9 cellular contexts compared by ENCODE assay signal in the genomic region with DNA sequence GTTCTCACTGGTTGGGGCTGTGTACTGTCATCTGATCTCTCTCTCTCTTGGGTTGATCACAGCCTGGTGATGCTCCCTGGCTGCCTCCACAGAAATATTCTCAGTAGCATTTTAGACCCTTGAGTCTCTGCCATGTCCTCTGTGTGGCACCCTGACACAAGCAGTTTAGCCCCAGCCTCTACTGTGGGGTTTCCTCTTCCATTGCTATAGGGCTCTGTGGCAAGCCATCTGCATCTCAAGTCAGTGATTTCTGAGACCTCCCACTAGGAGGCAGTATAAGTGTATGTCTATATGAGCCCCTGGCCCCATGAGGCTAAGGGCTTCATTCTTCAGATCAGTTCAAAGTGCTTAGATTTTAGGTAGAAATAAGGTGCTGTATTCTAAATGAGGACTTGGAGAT. TPM values are rescaled to one million over a fixed set of nuclear protein-coding genes. Genes with fewer than 3 reads are reported as not detected.
DNase-seq lines count a peak whose midpoint lies in the region; ATAC-seq and TF ChIP-seq lines count a peak whose summit lies in the region.
"Had no signal": no experiment of that assay in that cellular context is flagged by ENCODE, and none has a peak within 500 bp of the region (broad histone marks: within the 10 kb centered on the region; RNA-seq: fewer than 3 reads in every experiment).

No MANE protein-coding gene starts in this region.

- BruUV-seq in Caco-2 (replicated peaks; lab: Mats Ljungman, UMichigan), result no TSS peak

- no peaks in the 10 kb centered on the region for H3K9me3 Mint-ChIP-seq in Caco-2 (ENCODE audit: unreplicated experiment)
- no peaks in the 10 kb centered on the region for H3K9me3 Mint-ChIP-seq in CD8-positive, alpha-beta memory T cell
- H3K9me3 Mint-ChIP-seq in HFFc6, result peaks cover 18% of the 10 kb centered on the region
- H3K9me3 Mint-ChIP-seq: dendritic cell treated with granulocyte-macrophage colony-stimulating factor and Interleukin-4, amounts not matched to agents 40 ng/mL and 50 ng/mL, for 4 days had no signal

- H3K27me3 ChIP-seq in Caco-2 (replicated peaks; ENCODE audit: control insufficient read depth, insufficient read depth, low read length) (no peaks in the 10 kb centered on the region; the same call in 1 of the 2 replicates), iPS DF 6.9 (ENCODE audit: control insufficient read depth, insufficient read depth, low read length) (no peaks in the 10 kb centered on the region)
- H3K27me3 ChIP-seq in CD8-positive, alpha-beta memory T cell (ENCODE audit: insufficient read depth, low read length, poor library complexity, severe bottlenecking), result no peaks in the 10 kb centered on the region

- H3K27ac Mint-ChIP-seq in Caco-2 (ENCODE audit: unreplicated experiment) (no peak overlapping the region), HFFc6 (no peak overlapping the region)
- H3K27ac Mint-ChIP-seq in CD8-positive, alpha-beta memory T cell, result no peak overlapping the region
- H3K27ac Mint-ChIP-seq: dendritic cell treated with granulocyte-macrophage colony-stimulating factor and Interleukin-4, amounts not matched to agents 40 ng/mL and 50 ng/mL, for 4 days had no signal

- in situ Hi-C loops in SK-MEL-5 (cut with HindIII; ENCODE audit: low pct_unique_long_range_greater_than_20kb, low sequenced_read_pairs), result no loop called here

- intact Hi-C loops in Caco-2 (cut with micrococcal nuclease; ENCODE audit: unreplicated experiment), result loop anchor here (1.0 to 5.0 kb wide), 2 partner anchors 262 to 382 kb away; no protein-coding TSS in a partner anchor

- H3K4me1 ChIP-seq in Caco-2 (no peaks in the 10 kb centered on the region), iPS DF 6.9 (ENCODE audit: control insufficient read depth, insufficient read depth, low read length) (no peaks in the 10 kb centered on the region)
- H3K4me1 ChIP-seq in CD8-positive, alpha-beta memory T cell (ENCODE audit: insufficient read depth, low read length), result no peaks in the 10 kb centered on the region

- H3K4me3 Mint-ChIP-seq in Caco-2 (ENCODE audit: unreplicated experiment) (no peak overlapping the region), HFFc6 (no peak overlapping the region)
- H3K4me3 Mint-ChIP-seq in CD8-positive, alpha-beta memory T cell, result no peak overlapping the region
- H3K4me3 Mint-ChIP-seq: dendritic cell treated with granulocyte-macrophage colony-stimulating factor and Interleukin-4, amounts not matched to agents 40 ng/mL and 50 ng/mL, for 4 days had no signal

- H3K4me1 Mint-ChIP-seq in Caco-2 (ENCODE audit: low read depth, unreplicated experiment), result no peaks in the 10 kb centered on the region
- H3K4me1 Mint-ChIP-seq in CD8-positive, alpha-beta memory T cell, result no peaks in the 10 kb centered on the region
- H3K4me1 Mint-ChIP-seq in HFFc6 (ENCODE audit: low read depth), result no peaks in the 10 kb centered on the region

- no peaks in the 10 kb centered on the region for H3K36me3 Mint-ChIP-seq in Caco-2 (ENCODE audit: insufficient read depth, unreplicated experiment)
- H3K36me3 Mint-ChIP-seq in CD8-positive, alpha-beta memory T cell, result no peaks in the 10 kb centered on the region
- H3K36me3 Mint-ChIP-seq in HFFc6 (ENCODE audit: low read depth), result no peaks in the 10 kb centered on the region

- peak; percentile 38 to 45 for TF ChIP-seq CTCF in Caco-2 (IDR thresholded peaks at IDR 0.05; ENCODE audit: insufficient read depth in 1 of 2, low read depth in 1 of 2, low read length in 1 of 2, severe bottlenecking in 1 of 2, unreplicated experiment in 1 of 2)
- peak; percentile 49; the same call in 1 of the 2 replicates for TF ChIP-seq CTCF in LNCAP (IDR thresholded peaks at IDR 0.05)
- no peak for TF ChIP-seq CTCF in HFFc6 (IDR thresholded peaks at IDR 0.05)

- H3K4me3 ChIP-seq in Caco-2 (ENCODE audit: low read depth, low read length), result no peak overlapping the region
- H3K4me3 ChIP-seq in iPS DF 6.9 (ENCODE audit: low read length), result no peak overlapping the region
- no peak overlapping the region for H3K4me3 ChIP-seq in CD8-positive, alpha-beta memory T cell (ENCODE audit: low read length)

- H3K27ac ChIP-seq in iPS DF 6.9 (ENCODE audit: low read length), result no peak overlapping the region
- no peak overlapping the region for H3K27ac ChIP-seq in CD8-positive, alpha-beta memory T cell (ENCODE audit: low read depth, low read length)

- DNase-seq in Caco-2, result peak in 1 of 2 experiments; percentile 29
- DNase-seq in SK-MEL-5 (ENCODE audit: low read depth, low spot score), result peak; percentile 89
- peak; percentile 77 for DNase-seq in iPS DF 6.9 (ENCODE audit: low read depth, low spot score)
- no peak for DNase-seq in AG20443 (ENCODE audit: low spot score)
- DNase-seq in CD8-positive, alpha-beta memory T cell, result no peak
- no peak for DNase-seq in HFFc6

- peak; percentile 85 for ATAC-seq in GM19351 (IDR thresholded peaks at IDR 0.05; ENCODE audit: unreplicated experiment)

- H3K9me3 ChIP-seq in Caco-2 (no peaks in the 10 kb centered on the region), iPS DF 6.9 (ENCODE audit: control insufficient read depth, insufficient read depth, low read length) (no peaks in the 10 kb centered on the region)
- H3K9me3 ChIP-seq in CD8-positive, alpha-beta memory T cell (ENCODE audit: low read length), result no peaks in the 10 kb centered on the region

- H3K27me3 Mint-ChIP-seq in Caco-2 (ENCODE audit: insufficient read depth, unreplicated experiment) (peaks cover 28% of the 10 kb centered on the region), HFFc6 (ENCODE audit: insufficient read depth) (no peaks in the 10 kb centered on the region)
- no peaks in the 10 kb centered on the region for H3K27me3 Mint-ChIP-seq in CD8-positive, alpha-beta memory T cell
- H3K27me3 Mint-ChIP-seq: dendritic cell treated with granulocyte-macrophage colony-stimulating factor and Interleukin-4, amounts not matched to agents 40 ng/mL and 50 ng/mL, for 4 days had no signal

- POLR2A ChIA-PET in Caco-2 (lab: Charles Lee), result no interaction called here
- POLR2A ChIA-PET in CD8-positive, alpha-beta memory T cell (lab: Charles Lee), result no interaction called here

- H3K36me3 ChIP-seq in Caco-2 (ENCODE audit: control insufficient read depth, insufficient read depth, low read length), result no peaks in the 10 kb centered on the region
- no peaks in the 10 kb centered on the region for H3K36me3 ChIP-seq in iPS DF 6.9 (ENCODE audit: control insufficient read depth, insufficient read depth, low read length)
- H3K36me3 ChIP-seq in CD8-positive, alpha-beta memory T cell (ENCODE audit: insufficient read depth, low read length), result no peaks in the 10 kb centered on the region

- CTCF ChIA-PET in Caco-2 (lab: Charles Lee), result no interaction called here
- CTCF ChIA-PET in CD8-positive, alpha-beta memory T cell (lab: Charles Lee), result no interaction called here

RNA-seq across cellular contexts. Expression of a gene that starts 50.6 kb away (rescaled TPM):
- total RNA-seq in Caco-2 (2022), result 0.51 and 1.5 TPM in 2 replicates
- 19.3 and 21.1 TPM in 2 replicates for total RNA-seq in SK-MEL-5 (2014; rRNA removed; shearing (Covaris generic))
- polyA plus RNA-seq in SK-MEL-5 (2015; cell fraction: cytosol; rRNA removed), result 8.0 and 12.2 TPM in 2 replicates
- polyA plus RNA-seq in SK-MEL-5 (2015; cell fraction: nucleus; rRNA removed), result 5.8 and 22.2 TPM in 2 replicates
- not detected for total RNA-seq in CD8-positive, alpha-beta memory T cell
- polyA plus RNA-seq in CD8-positive, alpha-beta memory T cell, result not detected
- not detected for total RNA-seq in HFFc6 (2021; fragmentation: NEBNext Ultra II Directional; extraction: Animal tissue kit (Norgen Biotek cat#: 25700))

Comparison
In these comparisons a context has a peak if more than half of its experiments do, and no peak if none do; other contexts are left out.
1. DNase-seq: peak in SK-MEL-5 (single experiment) and iPS DF 6.9 (single experiment); none in AG20443 (single experiment), CD8-positive, alpha-beta memory T cell (0 of 5) and HFFc6 (single experiment).